1 cellular context compared by ENCODE assay signal in the genomic region with DNA sequence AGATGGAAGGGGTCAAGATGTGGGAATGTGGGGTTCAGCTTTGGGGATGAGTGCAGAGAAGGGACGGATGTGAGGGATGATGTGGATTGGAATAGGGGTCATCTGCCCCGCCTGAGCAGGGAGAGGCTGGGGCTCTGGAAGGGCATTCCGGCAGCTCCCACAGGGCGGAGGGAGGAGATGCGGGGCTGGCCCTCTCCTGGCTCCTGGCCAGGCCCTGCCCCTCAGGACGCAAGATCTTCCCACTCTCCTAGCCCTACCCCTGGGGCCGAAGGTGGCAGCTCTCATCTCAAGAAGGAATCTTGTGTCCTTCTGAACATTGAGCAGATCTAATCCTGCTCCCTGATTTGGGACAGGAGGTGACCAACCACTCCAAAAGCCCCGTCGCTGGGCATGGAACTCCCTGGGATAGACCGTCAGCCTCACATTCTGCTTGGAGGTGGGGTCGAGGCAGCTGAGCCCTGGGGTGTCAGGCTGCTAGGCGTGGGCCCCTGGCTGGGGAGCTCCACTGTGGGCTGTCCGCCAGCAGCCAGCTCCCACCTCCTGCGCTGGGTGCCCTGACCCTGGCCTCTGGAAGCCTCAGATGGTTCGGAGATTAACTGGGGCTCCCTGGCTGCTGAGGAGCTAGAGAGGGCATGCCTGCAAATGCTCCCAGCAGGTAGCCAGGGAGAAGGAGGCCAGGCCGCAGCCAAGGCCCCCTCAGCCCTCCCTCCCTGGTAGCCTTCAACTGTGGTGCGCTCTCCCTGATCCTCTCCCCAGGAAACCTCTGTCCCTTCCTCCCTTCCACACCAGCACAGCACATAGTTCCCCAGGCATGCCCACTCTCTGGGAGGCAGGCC.
TF ChIP-seq lines count a peak whose summit lies in the region.

No MANE protein-coding gene starts in this region.

TF ChIP-seq in HEK293, 187 proteins besides CTCF, POLR2A, EP300 and RAD21 (continued from another document):
- TF ChIP-seq, protein P1, sequence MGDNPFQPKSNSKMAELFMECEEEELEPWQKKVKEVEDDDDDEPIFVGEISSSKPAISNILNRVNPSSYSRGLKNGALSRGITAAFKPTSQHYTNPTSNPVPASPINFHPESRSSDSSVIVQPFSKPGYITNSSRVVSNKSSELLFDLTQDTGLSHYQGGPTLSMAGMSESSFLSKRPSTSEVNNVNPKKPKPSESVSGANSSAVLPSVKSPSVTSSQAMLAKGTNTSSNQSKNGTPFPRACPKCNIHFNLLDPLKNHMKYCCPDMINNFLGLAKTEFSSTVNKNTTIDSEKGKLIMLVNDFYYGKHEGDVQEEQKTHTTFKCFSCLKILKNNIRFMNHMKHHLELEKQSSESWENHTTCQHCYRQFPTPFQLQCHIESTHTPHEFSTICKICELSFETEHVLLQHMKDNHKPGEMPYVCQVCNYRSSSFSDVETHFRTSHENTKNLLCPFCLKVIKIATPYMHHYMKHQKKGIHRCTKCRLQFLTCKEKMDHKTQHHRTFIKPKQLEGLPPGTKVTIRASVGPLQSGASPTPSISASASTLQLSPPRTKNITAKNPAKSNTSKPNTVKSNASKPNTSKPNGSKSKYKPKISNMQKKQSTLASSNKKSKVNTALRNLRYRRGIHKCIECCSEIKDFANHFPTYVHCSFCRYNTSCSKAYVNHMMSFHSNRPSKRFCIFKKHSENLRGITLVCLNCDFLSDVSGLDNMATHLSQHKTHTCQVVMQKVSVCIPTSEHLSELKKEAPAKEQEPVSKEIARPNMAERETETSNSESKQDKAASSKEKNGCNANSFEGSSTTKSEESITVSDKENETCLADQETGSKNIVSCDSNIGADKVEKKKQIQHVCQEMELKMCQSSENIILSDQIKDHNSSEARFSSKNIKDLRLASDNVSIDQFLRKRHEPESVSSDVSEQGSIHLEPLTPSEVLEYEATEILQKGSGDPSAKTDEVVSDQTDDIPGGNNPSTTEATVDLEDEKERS (tag by site-specific recombination; IDR thresholded peaks at IDR 0.05): no peak
